8 cellular contexts compared by ENCODE assay signal in genomic region chr6:158999154-158999668, GRCh38. TPM values are rescaled to one million over a fixed set of nuclear protein-coding genes. Genes with fewer than 3 reads are reported as not detected.
DNase-seq lines count a peak whose midpoint lies in the region; ATAC-seq, FAIRE-seq and TF ChIP-seq lines count a peak whose summit lies in the region.

No MANE protein-coding gene starts in this region.

- DNase-seq in CD8-positive, alpha-beta T cell = no peak
- DNase-seq in astrocyte (ENCODE audit: low read depth) (peak; percentile 3), left colon (no peak), suprapubic skin (ENCODE audit: low spot score in 2 of 2) (no peak)
- DNase-seq in activated effector memory CD4-positive, alpha-beta T cell treated with Interleukin-2 at 50 U/mL for 16 hours = no peak

- CTCF ChIA-PET in CD8-positive, alpha-beta T cell (lab: Charles Lee) = interaction anchor here (1.3 to 26.2 kb wide), 7 partner anchors 10 to 296 kb away, joined by 5 to 486 read pairs (median 10); no protein-coding TSS in a partner anchor

- intact Hi-C loops in CD8-positive, alpha-beta T cell (cut with DNase I, micrococcal nuclease) = loop anchor here in 1 of 2 experiments (2.0 kb wide), 2 partner anchors 44 to 768 kb away; no protein-coding TSS in a partner anchor
- intact Hi-C loops in left colon (cut with DNase I, micrococcal nuclease) = no loop called here

- H3K9me3 ChIP-seq in CD8-positive, alpha-beta T cell (ENCODE audit: low read length) = no peaks in the 10 kb centered on the region
- no peaks in the 10 kb centered on the region for H3K9me3 ChIP-seq in HUES6 (ENCODE audit: control insufficient read depth, insufficient read depth, low read depth, low read length)
- no peaks in the 10 kb centered on the region for H3K9me3 ChIP-seq in astrocyte (ENCODE audit: insufficient read depth, low read depth, low read length)
- no peaks in the 10 kb centered on the region for H3K9me3 ChIP-seq in suprapubic skin

- H3K79me2 ChIP-seq in astrocyte (ENCODE audit: insufficient read depth, low read length) = peaks cover 4% of the 10 kb centered on the region

- 6% methylated on average over 16 of the region's 26 CpGs for WGBS in suprapubic skin

- peak overlapping the region; percentile 73 for H3K27ac ChIP-seq in CD8-positive, alpha-beta T cell (ENCODE audit: low read depth, low read length)
- H3K27ac ChIP-seq in HUES6 (ENCODE audit: low read depth, low read length) (no peak overlapping the region), astrocyte (ENCODE audit: low read depth, low read length) (peak overlapping the region; percentile 69), suprapubic skin (peak overlapping the region; percentile 85)

- H3K9ac ChIP-seq in HUES6 (ENCODE audit: low read length) (peak overlapping the region; percentile 60), astrocyte (ENCODE audit: low read length) (peak overlapping the region; percentile 80)

- no peaks in the 10 kb centered on the region for H4K20me1 ChIP-seq in astrocyte (ENCODE audit: insufficient read depth, low read length)

- peaks cover 7% of the 10 kb centered on the region for H3K36me3 Mint-ChIP-seq in CD8-positive, alpha-beta T cell
- H3K36me3 Mint-ChIP-seq in astrocyte (ENCODE audit: low read depth, unreplicated experiment) = no peaks in the 10 kb centered on the region

- H3K27me3 ChIP-seq in CD8-positive, alpha-beta T cell (ENCODE audit: insufficient read depth, low read length) = no peaks in the 10 kb centered on the region
- H3K27me3 ChIP-seq in HUES6 (ENCODE audit: control insufficient read depth, insufficient read depth, low read length) (no peaks in the 10 kb centered on the region), astrocyte (ENCODE audit: insufficient read depth, low read length) (no peaks in the 10 kb centered on the region), suprapubic skin (no peaks in the 10 kb centered on the region)

- no peak for TF ChIP-seq EP300 in suprapubic skin (IDR thresholded peaks at IDR 0.05)

- H3K27ac Mint-ChIP-seq in CD8-positive, alpha-beta T cell = peak overlapping the region; percentile 88
- H3K27ac Mint-ChIP-seq in astrocyte (ENCODE audit: unreplicated experiment) = peak overlapping the region; percentile 98

- H3K36me3 ChIP-seq in CD8-positive, alpha-beta T cell (ENCODE audit: insufficient read depth, low read length) = no peaks in the 10 kb centered on the region
- no peaks in the 10 kb centered on the region for H3K36me3 ChIP-seq in HUES6 (ENCODE audit: control insufficient read depth, insufficient read depth, low read length)
- no peaks in the 10 kb centered on the region for H3K36me3 ChIP-seq in astrocyte (ENCODE audit: insufficient read depth, low read length)
- no peaks in the 10 kb centered on the region for H3K36me3 ChIP-seq in suprapubic skin

- H2AFZ ChIP-seq in astrocyte (ENCODE audit: low read depth, low read length) = peak overlapping the region; percentile 90

- H3K4me1 Mint-ChIP-seq in CD8-positive, alpha-beta T cell (ENCODE audit: low read depth) = peaks cover 22% of the 10 kb centered on the region
- H3K4me1 Mint-ChIP-seq in astrocyte (ENCODE audit: low read depth, unreplicated experiment) = peaks cover 27% of the 10 kb centered on the region

- peak overlapping the region; percentile 95 for H3K4me3 ChIP-seq in CD8-positive, alpha-beta T cell (ENCODE audit: low read depth, low read length)
- H3K4me3 ChIP-seq in HUES6 (ENCODE audit: low read depth, low read length) = peak overlapping the region; percentile 91
- H3K4me3 ChIP-seq in astrocyte (ENCODE audit: insufficient read depth, low read depth, low read length) = peak overlapping the region; percentile 70
- peak overlapping the region; percentile 92 for H3K4me3 ChIP-seq in suprapubic skin

- TF ChIP-seq POLR2A in suprapubic skin (IDR thresholded peaks at IDR 0.05) = no peak

- H3K4me1 ChIP-seq in CD8-positive, alpha-beta T cell (ENCODE audit: insufficient read depth, low read length) = peaks cover 18% of the 10 kb centered on the region
- peaks cover 15% of the 10 kb centered on the region for H3K4me1 ChIP-seq in HUES6 (ENCODE audit: control insufficient read depth, insufficient read depth, low read length)
- peaks cover 12% of the 10 kb centered on the region for H3K4me1 ChIP-seq in astrocyte (ENCODE audit: insufficient read depth, low read length)
- H3K4me1 ChIP-seq in suprapubic skin = peaks cover 27% of the 10 kb centered on the region

- POLR2A ChIA-PET in CD8-positive, alpha-beta T cell (lab: Charles Lee) = interaction anchor here (0.7 to 1.3 kb wide), 2 partner anchors 108 to 129 kb away, joined by 3 to 6 read pairs; no protein-coding TSS in a partner anchor

- H3K27me3 Mint-ChIP-seq in CD8-positive, alpha-beta T cell (ENCODE audit: low read depth) = no peaks in the 10 kb centered on the region
- no peaks in the 10 kb centered on the region for H3K27me3 Mint-ChIP-seq in astrocyte (ENCODE audit: low read depth, unreplicated experiment)

- peak; percentile 19 for ATAC-seq in CD8-positive, alpha-beta T cell
- ATAC-seq in GM21423 (IDR thresholded peaks at IDR 0.05; ENCODE audit: unreplicated experiment) (peak; percentile 26), left colon (peak; percentile 34), HG02970 (IDR thresholded peaks at IDR 0.05; ENCODE audit: low FRiP score, unreplicated experiment) (no peak)

- no peak for TF ChIP-seq CTCF in CD8-positive, alpha-beta T cell (IDR thresholded peaks at IDR 0.05)
- TF ChIP-seq CTCF in astrocyte (IDR thresholded peaks at IDR 0.05; ENCODE audit: insufficient read depth, low read depth, low read length) = no peak
- TF ChIP-seq CTCF in suprapubic skin (IDR thresholded peaks at IDR 0.05) = no peak

- peak overlapping the region; percentile 95 for H3K4me3 Mint-ChIP-seq in CD8-positive, alpha-beta T cell
- H3K4me3 Mint-ChIP-seq in astrocyte (ENCODE audit: unreplicated experiment) = peak overlapping the region; percentile 99

- no peak for FAIRE-seq in astrocyte (lab: Jason Lieb, UNC)

- H3K9me3 Mint-ChIP-seq in CD8-positive, alpha-beta T cell = no peaks in the 10 kb centered on the region
- H3K9me3 Mint-ChIP-seq in astrocyte (ENCODE audit: unreplicated experiment) = peaks cover 1% of the 10 kb centered on the region

- peak overlapping the region; percentile 95 for H3K4me2 ChIP-seq in astrocyte (ENCODE audit: low read length)

RNA-seq across cellular contexts. Expression of gene RSPH3, which starts 0.8 kb away (rescaled TPM):
- under 1 TPM; 0.52 to 0.83 TPM for total RNA-seq in CD8-positive, alpha-beta T cell
- total RNA-seq in astrocyte = 10.2 and 10.5 TPM in 2 replicates
- total RNA-seq in left colon = 10 to 100 TPM; 17.6 to 20.0 TPM
- total RNA-seq in suprapubic skin = 10 to 100 TPM; 10.1 to 13.6 (median 13.1) TPM

RNA-seq across cellular contexts. Expression of gene TAGAP, which starts 45.6 kb away (rescaled TPM):
- 100 to 1,000 TPM; 136 to 137 TPM for total RNA-seq in CD8-positive, alpha-beta T cell
- total RNA-seq in astrocyte (0.10 and 0.11 TPM in 2 replicates), left colon (1 to 10 TPM; 2.2 to 2.8 TPM), suprapubic skin (1 to 10 TPM; 1.2 to 1.9 (median 1.5) TPM)

Comparison
In these comparisons a context has a peak if more than half of its experiments do, and no peak if none do; other contexts are left out.
1. RNA of gene TAGAP, which starts 45.6 kb away (total RNA-seq): 136 to 137 TPM in CD8-positive, alpha-beta T cell; 2.2 to 2.8 TPM in left colon, 1.2 to 1.9 TPM in suprapubic skin and 0.10 to 0.11 TPM in astrocyte; every median in the first group is over 10 times any median in the second.
2. Peak in every context shown above with its lines, with median percentiles within 50 percentile points of each other: H3K4me3 ChIP-seq.